Comparison of ENCODE assay signal across 26 cellular contexts in genomic region chrX:148577711-148578110, GRCh38.
DNase-seq lines count a peak whose midpoint lies in the region; ATAC-seq and TF ChIP-seq lines count a peak whose summit lies in the region.
"Had no signal": no experiment of that assay in that cellular context is flagged by ENCODE, and none has a peak within 500 bp of the region (broad histone marks: within the 10 kb centered on the region; RNA-seq: fewer than 3 reads in every experiment).

No MANE protein-coding gene starts in this region.

- TF ChIP-seq CTCF in WERI-Rb-1 (IDR thresholded peaks at IDR 0.05; ENCODE audit: low read depth, low read length) (no peak), fibroblast of the aortic adventitia (IDR thresholded peaks at IDR 0.05; ENCODE audit: insufficient read depth, low read length) (no peak)

- POLR2A ChIA-PET in activated CD4-positive, alpha-beta memory T cell treated with anti-CD3 and anti-CD28 coated beads, Interleukin-2, amount 10 ng/mL, durations not matched to agents 7 days and 5 days (lab: Charles Lee), result no interaction called here

- no peak overlapping the region for H3K4me3 Mint-ChIP-seq in activated CD4-positive, alpha-beta memory T cell treated with anti-CD3 and anti-CD28 coated beads, Interleukin-2, amount 10 ng/mL, durations not matched to agents 7 days and 5 days

- no peaks in the 10 kb centered on the region for H3K36me3 ChIP-seq in WERI-Rb-1

- peak; percentile 7 for DNase-seq in AG20443 (ENCODE audit: low spot score)
- peak; percentile 71 for DNase-seq in NCI-H82 (lab: John Stamatoyannopoulos, UW)
- peak; percentile 27 for DNase-seq in WERI-Rb-1
- DNase-seq in fibroblast of the aortic adventitia (ENCODE audit: low read depth), result peak; percentile 17
- DNase-seq in activated CD4-positive, alpha-beta memory T cell treated with anti-CD3 and anti-CD28 coated beads, Interleukin-2, amount 10 ng/mL, durations not matched to agents 7 days and 5 days, result no peak
- no peak for DNase-seq in NCI-H526 (lab: John Stamatoyannopoulos, UW)
- no peak for DNase-seq in NCI-H1105 treated with DMSO at 0.1 percent for 48 hours (lab: John Stamatoyannopoulos, UW)
- DNase-seq: 8988T, ACHN, AML-193, Calu3, DND-41, NCI-H1092, NCI-H1436, NCI-H187, NCI-H2081 treated with DMSO at 0.1 percent for 48 hours, NCI-H2171, NCI-H226, NCI-H510A, NCI-H748 treated with DMSO at 0.1 percent for 48 hours, SHP77 treated with DMSO at 0.1 percent for 48 hours, SW 1271 had no signal

- H3K4me3 ChIP-seq in WERI-Rb-1 (ENCODE audit: low read depth, low read length) (no peak overlapping the region), fibroblast of the aortic adventitia (ENCODE audit: low read depth, low read length) (no peak overlapping the region)
- H3K4me3 ChIP-seq: SK-N-MC had no signal

- peaks cover under 1% of the 10 kb centered on the region for H3K9me3 ChIP-seq in WERI-Rb-1 (ENCODE audit: severe bottlenecking)

- no peaks in the 10 kb centered on the region for H3K4me1 Mint-ChIP-seq in activated CD4-positive, alpha-beta memory T cell treated with anti-CD3 and anti-CD28 coated beads, Interleukin-2, amount 10 ng/mL, durations not matched to agents 7 days and 5 days

- H3K27me3 Mint-ChIP-seq in activated CD4-positive, alpha-beta memory T cell treated with anti-CD3 and anti-CD28 coated beads, Interleukin-2, amount 10 ng/mL, durations not matched to agents 7 days and 5 days, result no peaks in the 10 kb centered on the region

- H3K36me3 Mint-ChIP-seq in activated CD4-positive, alpha-beta memory T cell treated with anti-CD3 and anti-CD28 coated beads, Interleukin-2, amount 10 ng/mL, durations not matched to agents 7 days and 5 days (ENCODE audit: low read depth), result no peaks in the 10 kb centered on the region

- H3K9me3 Mint-ChIP-seq in activated CD4-positive, alpha-beta memory T cell treated with anti-CD3 and anti-CD28 coated beads, Interleukin-2, amount 10 ng/mL, durations not matched to agents 7 days and 5 days, result no peaks in the 10 kb centered on the region

- no peaks in the 10 kb centered on the region for H3K27me3 ChIP-seq in WERI-Rb-1 (ENCODE audit: insufficient read depth, low read depth, severe bottlenecking)

- no peak overlapping the region for H3K27ac ChIP-seq in WERI-Rb-1
- H3K27ac ChIP-seq: C4-2B, SK-N-MC had no signal

- no peak for ATAC-seq in GM18517 (IDR thresholded peaks at IDR 0.05; ENCODE audit: unreplicated experiment)
- ATAC-seq: Panc1 had no signal

- CTCF ChIA-PET in activated CD4-positive, alpha-beta memory T cell treated with anti-CD3 and anti-CD28 coated beads, Interleukin-2, amount 10 ng/mL, durations not matched to agents 7 days and 5 days (lab: Charles Lee), result no interaction called here

- H3K27ac Mint-ChIP-seq in activated CD4-positive, alpha-beta memory T cell treated with anti-CD3 and anti-CD28 coated beads, Interleukin-2, amount 10 ng/mL, durations not matched to agents 7 days and 5 days, result no peak overlapping the region

Comparison
In these comparisons a context has a peak if more than half of its experiments do, and no peak if none do; other contexts are left out.
1. DNase-seq: peak in AG20443 (single experiment), NCI-H82 (single experiment), WERI-Rb-1 (single experiment) and fibroblast of the aortic adventitia (single experiment); none in activated CD4-positive, alpha-beta memory T cell treated with anti-CD3 and anti-CD28 coated beads, Interleukin-2, amount 10 ng/mL, durations not matched to agents 7 days and 5 days (single experiment), NCI-H526 (0 of 2) and NCI-H1105 treated with DMSO at 0.1 percent for 48 hours (single experiment).